Comparison of ENCODE assay signal across 8 cellular contexts in genomic region chr11:19441752-19442553, GRCh38.
A peak's percentile ranks its signal among the peaks of the same experiment; 100 is the strongest.
DNase-seq lines count a peak whose midpoint lies in the region; ATAC-seq and TF ChIP-seq lines count a peak whose summit lies in the region.

No MANE protein-coding gene starts in this region.

- 32% methylated on average over 11 of the region's 11 CpGs for WGBS in SK-N-SH (ENCODE audit: low lambda C conversion rate)
- 65 to 72% (median 68%) methylated on average over 11 of the region's 11 CpGs for WGBS in spleen, 5 donors

- POLR2A ChIA-PET in SK-N-SH (lab: Yijun Ruan, JAX): interaction anchor here (1.1 kb wide), 1 partner anchor 9 kb away, joined by 5 read pairs; no protein-coding TSS in a partner anchor

- H3K36me3 ChIP-seq in BLaER1: no peaks in the 10 kb centered on the region
- no peaks in the 10 kb centered on the region for H3K36me3 ChIP-seq in SK-N-SH (replicated peaks in 1 of 2; ENCODE audit: control insufficient read depth in 1 of 2, insufficient read depth in 2 of 2, low read length in 1 of 2)
- H3K36me3 ChIP-seq in spleen: no peaks in the 10 kb centered on the region

- intact Hi-C loops in spleen (cut with DNase I; ENCODE audit: low total_unique reads): no loop called here

- H3K4me1 ChIP-seq in BLaER1 (peaks cover 31% of the 10 kb centered on the region), SK-N-SH (ENCODE audit: control insufficient read depth in 1 of 2, insufficient read depth in 2 of 2, low read depth in 1 of 2, low read length in 1 of 2) (peaks cover 0 to 19% of the 10 kb centered on the region in 2 experiments; a peak in 1 of 4 replicates), spleen (no peaks in the 10 kb centered on the region)

- H3K27ac ChIP-seq in BLaER1 (peak overlapping the region; percentile 55), SK-N-SH (ENCODE audit: low read depth in 2 of 2, low read length in 1 of 2) (peak overlapping the region in 1 of 2 experiments; percentile 50; a peak in 2 of 4 replicates), spleen (no peak overlapping the region)

- TF ChIP-seq RAD21 in SK-N-SH (IDR thresholded peaks at IDR 0.05; ENCODE audit: low read length): no peak

- no peaks in the 10 kb centered on the region for H3F3A ChIP-seq in SK-N-SH (replicated peaks; ENCODE audit: insufficient read depth)

- H3K4me3 ChIP-seq in BLaER1 (no peak overlapping the region), SK-N-SH (ENCODE audit: low read depth in 2 of 2, low read length in 1 of 2) (no peak overlapping the region), fibroblast of mammary gland (ENCODE audit: control insufficient read depth, low read depth, low read length) (no peak overlapping the region), spleen (no peak overlapping the region)

- DNase-seq in SK-N-SH: peak; percentile 64
- DNase-seq in fibroblast of mammary gland (ENCODE audit: low read depth): peak; percentile 98
- peak; percentile 52 to 70 (median 54) for DNase-seq in stimulated activated CD4-positive, alpha-beta T cell treated with anti-CD3 and anti-CD28 coated beads, Interleukin-12 subunit alpha, Interleukin-12 subunit beta, amount 100 ng/mL, for 48 hours (ENCODE audit: low read depth in 2 of 3, low spot score in 1 of 3)
- DNase-seq in spleen: no peak
- no peak for DNase-seq in retina

- no peaks in the 10 kb centered on the region for H3K79me2 ChIP-seq in SK-N-SH (ENCODE audit: insufficient read depth)

- H3K9ac ChIP-seq in BLaER1 (no peak overlapping the region), SK-N-SH (no peak overlapping the region)

- CTCF ChIA-PET in SK-N-SH (lab: Yijun Ruan, JAX): interaction anchor here (1.0 to 1.3 kb wide), 2 partner anchors 108 to 371 kb away, joined by 3 to 4 read pairs; no protein-coding TSS in a partner anchor

- ATAC-seq in GM19324 (IDR thresholded peaks at IDR 0.05; ENCODE audit: low FRiP score, unreplicated experiment): peak; percentile 70
- peak; percentile 84 for ATAC-seq in HG03139 (IDR thresholded peaks at IDR 0.05; ENCODE audit: unreplicated experiment)

- TF ChIP-seq EP300 in SK-N-SH (IDR thresholded peaks at IDR 0.05; ENCODE audit: borderline replicate concordance in 1 of 2, low read depth in 1 of 2, low read length in 1 of 2): peak; percentile 13 to 44; a peak in 2 of 4 replicates

- no peaks in the 10 kb centered on the region for H3K9me3 ChIP-seq in BLaER1
- H3K9me3 ChIP-seq in SK-N-SH: no peaks in the 10 kb centered on the region
- H3K9me3 ChIP-seq in spleen: no peaks in the 10 kb centered on the region

- no peak overlapping the region for H2AFZ ChIP-seq in SK-N-SH (ENCODE audit: low read depth)

- TF ChIP-seq CTCF in SK-N-SH (IDR thresholded peaks at IDR 0.05): no peak
- no peak for TF ChIP-seq CTCF in fibroblast of mammary gland (conservative IDR thresholded peaks at IDR 0.05; ENCODE audit: control insufficient read depth, insufficient read depth, low read depth, low read length)
- no peak for TF ChIP-seq CTCF in spleen (IDR thresholded peaks at IDR 0.05 in 8 of 11, conservative IDR thresholded peaks at IDR 0.05 in 3 of 11)

- H3K4me2 ChIP-seq in BLaER1: peak overlapping the region; percentile 79
- 0 out of 2 replicates have a peak overlapping the region, but pooled peaks have one; percentile 33 for H3K4me2 ChIP-seq in SK-N-SH

- no peaks in the 10 kb centered on the region for H3K9me2 ChIP-seq in SK-N-SH

- no peaks in the 10 kb centered on the region for H4K20me1 ChIP-seq in BLaER1
- H4K20me1 ChIP-seq in SK-N-SH (ENCODE audit: insufficient read depth): no peaks in the 10 kb centered on the region

- TF ChIP-seq POLR2A in spleen (IDR thresholded peaks at IDR 0.05): no peak

- no peaks in the 10 kb centered on the region for H3K27me3 ChIP-seq in BLaER1
- no peaks in the 10 kb centered on the region; the same call in none of the 2 replicates for H3K27me3 ChIP-seq in SK-N-SH (ENCODE audit: insufficient read depth)
- no peaks in the 10 kb centered on the region for H3K27me3 ChIP-seq in spleen (replicated peaks in 1 of 7)

TF ChIP-seq in SK-N-SH, 30 proteins besides CTCF, POLR2A, EP300 and RAD21:
- TF ChIP-seq NFIC (IDR thresholded peaks at IDR 0.05; ENCODE audit: borderline replicate concordance) (0 out of 2 replicates have a peak, but pooled peaks have one; percentile 29), FOXJ3 (CRISPR knock-in tag; IDR thresholded peaks at IDR 0.05) (peak; percentile 86), PBX3 (IDR thresholded peaks at IDR 0.05) (peak; percentile 19; the same call in 1 of the 2 replicates), RXRA (IDR thresholded peaks at IDR 0.05; ENCODE audit: borderline replicate concordance, low read depth) (no peak), CHD2 (IDR thresholded peaks at IDR 0.05; ENCODE audit: low read length, partially characterized antibody) (peak; percentile 34), TCF12 (IDR thresholded peaks at IDR 0.05) (peak; percentile 66; the same call in 1 of the 2 replicates), REST (IDR thresholded peaks at IDR 0.05; ENCODE audit: low read depth, low read length) (no peak), FOSL2 (IDR thresholded peaks at IDR 0.05; ENCODE audit: borderline replicate concordance, low read depth) (peak; percentile 87), NRF1 (IDR thresholded peaks at IDR 0.05; ENCODE audit: low read depth, low read length) (no peak), USF2 (IDR thresholded peaks at IDR 0.05; ENCODE audit: borderline replicate concordance, low read depth, low read length) (no peak), GATA2 (CRISPR knock-in tag; IDR thresholded peaks at IDR 0.05) (peak; percentile 64), FOXM1 (IDR thresholded peaks at IDR 0.05; ENCODE audit: low read depth) (no peak), JUND (IDR thresholded peaks at IDR 0.05) (peak; percentile 78), MXI1 (IDR thresholded peaks at IDR 0.05; ENCODE audit: low read depth, low read length) (no peak), TEAD4 (IDR thresholded peaks at IDR 0.05; ENCODE audit: borderline replicate concordance, insufficient read depth) (no peak), RCOR1 (IDR thresholded peaks at IDR 0.05; ENCODE audit: low read length) (peak; percentile 50; the same call in 1 of the 2 replicates)

Comparison
In these comparisons a context has a peak if more than half of its experiments do, and no peak if none do; other contexts are left out.
1. DNase-seq: peak in SK-N-SH (single experiment), fibroblast of mammary gland (single experiment) and stimulated activated CD4-positive, alpha-beta T cell treated with anti-CD3 and anti-CD28 coated beads, Interleukin-12 subunit alpha, Interleukin-12 subunit beta, amount 100 ng/mL, for 48 hours (3 of 3); none in spleen (single experiment) and retina (single experiment).